In the genomic region with DNA sequence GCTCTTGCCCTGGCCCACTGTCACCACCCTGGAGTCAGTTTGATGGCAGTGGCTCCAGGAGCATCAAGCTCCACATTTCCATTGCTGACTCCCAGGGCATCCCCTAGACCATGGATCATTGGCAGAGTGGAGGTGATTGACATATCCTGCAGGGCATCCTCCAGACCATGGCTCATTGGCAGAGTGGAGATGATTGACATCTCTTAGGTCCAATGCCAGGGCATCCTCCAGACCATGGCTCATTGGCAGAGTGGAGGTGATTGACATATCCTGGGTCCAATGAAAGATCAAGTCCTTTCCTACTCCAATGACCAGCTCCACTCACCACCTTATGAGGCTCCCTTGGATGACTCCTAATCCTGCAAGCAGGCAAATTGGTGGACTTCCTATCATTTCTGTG, we compare ENCODE assay signal across 1 cellular context.
A peak's percentile ranks its signal among the peaks of the same experiment; 100 is the strongest.
TF ChIP-seq lines count a peak whose summit lies in the region.

No MANE protein-coding gene starts in this region.

TF ChIP-seq in H1, 55 proteins besides CTCF, POLR2A, EP300 and RAD21 (continued from another document):
- TF ChIP-seq SP1 (IDR thresholded peaks at IDR 0.05; ENCODE audit: low read depth, low read length) (peak; percentile 97), SP2 (IDR thresholded peaks at IDR 0.05; ENCODE audit: low read length) (peak; percentile 72), KDM5A (IDR thresholded peaks at IDR 0.05; ENCODE audit: low read length) (no peak), NANOG (IDR thresholded peaks at IDR 0.05; ENCODE audit: insufficient read depth, low read depth, low read length, poor library complexity, severe bottlenecking) (no peak)
